In genomic region chr16:54779549-54779948, GRCh38 we compare ENCODE assay signal across 2 cellular contexts.
A peak's percentile ranks its signal among the peaks of the same experiment; 100 is the strongest.
TF ChIP-seq lines count a peak whose summit lies in the region.

No MANE protein-coding gene starts in this region.

TF ChIP-seq in IMR-90, 13 proteins besides CTCF, POLR2A, EP300 and RAD21:
- TF ChIP-seq CEBPB (IDR thresholded peaks at IDR 0.05; ENCODE audit: low read depth, low read length), result peak; percentile 74
- no peak for TF ChIP-seq RFX5 (IDR thresholded peaks at IDR 0.05; ENCODE audit: low read depth, low read length)

TF ChIP-seq in H1, 55 proteins besides CTCF, POLR2A, EP300 and RAD21:
- TF ChIP-seq GTF2F1 (IDR thresholded peaks at IDR 0.05; ENCODE audit: borderline replicate concordance, low read depth, low read length), result no peak
- no peak for TF ChIP-seq SP1 (IDR thresholded peaks at IDR 0.05; ENCODE audit: low read depth, low read length)
- no peak for TF ChIP-seq BCL11A (IDR thresholded peaks at IDR 0.05; ENCODE audit: low read depth in 2 of 2, low read length in 2 of 2)
- peak; percentile 51; the same call in 1 of the 2 replicates for TF ChIP-seq CEBPB (IDR thresholded peaks at IDR 0.05; ENCODE audit: low read depth, low read length)
- TF ChIP-seq SIX5 (IDR thresholded peaks at IDR 0.05; ENCODE audit: low read depth, low read length), result no peak
